In genomic region chr14:73723799-73724621, GRCh38 we compare ENCODE assay signal across 8 cellular contexts. TPM values are rescaled to one million over a fixed set of nuclear protein-coding genes. Genes with fewer than 3 reads are reported as not detected.
DNase-seq lines count a peak whose midpoint lies in the region; ATAC-seq, FAIRE-seq and TF ChIP-seq lines count a peak whose summit lies in the region.

No MANE protein-coding gene starts in this region.

- H3K27me3 ChIP-seq in Karpas-422 (ENCODE audit: low read length) (no peaks in the 10 kb centered on the region), ascending aorta (no peaks in the 10 kb centered on the region), spleen (replicated peaks in 1 of 7) (no peaks in the 10 kb centered on the region)

- no peak overlapping the region for H3K9ac ChIP-seq in Karpas-422 (ENCODE audit: low read length)

- H3K27ac ChIP-seq in Karpas-422 (ENCODE audit: low read length) (no peak overlapping the region), ascending aorta (peak overlapping the region; percentile 80 to 86), spleen (peak overlapping the region; percentile 42 to 82 (median 72))

- DNase-seq in D721Med (ENCODE audit: insufficient read length, low spot score), result no peak
- peak; percentile 63 for DNase-seq in Karpas-422
- peak; percentile 46 to 96 for DNase-seq in ascending aorta (ENCODE audit: low spot score in 2 of 2)
- peak; percentile 93 for DNase-seq in hepatic stellate cell (ENCODE audit: low spot score)
- no peak for DNase-seq in spleen
- no peak for DNase-seq in pons (ENCODE audit: low spot score)
- DNase-seq in activated CD4-positive, alpha-beta T cell treated with anti-CD3 and anti-CD28 coated beads, Interleukin-2, amount 50 U/mL, for 4 hours, result no peak

- H3K4me1 ChIP-seq in Karpas-422 (ENCODE audit: low read length), result peaks cover 6% of the 10 kb centered on the region; the same call in 1 of the 2 replicates
- peaks cover 15 to 43% of the 10 kb centered on the region in 2 donors for H3K4me1 ChIP-seq in ascending aorta
- peaks cover 28 to 71% (median 59%) of the 10 kb centered on the region in 6 donors for H3K4me1 ChIP-seq in spleen

- no peak for ATAC-seq in GM18519 (IDR thresholded peaks at IDR 0.05; ENCODE audit: low FRiP score, unreplicated experiment)

- peaks cover 82% of the 10 kb centered on the region for H3K36me3 ChIP-seq in Karpas-422 (ENCODE audit: insufficient read depth, low read length)
- H3K36me3 ChIP-seq in ascending aorta, result peaks cover 73 to 75% of the 10 kb centered on the region in 2 donors
- H3K36me3 ChIP-seq in spleen, result peaks cover 7 to 100% (median 91%) of the 10 kb centered on the region in 6 donors

- no peak overlapping the region for H2AFZ ChIP-seq in Karpas-422 (ENCODE audit: low read length)

- TF ChIP-seq CTCF in D721Med (IDR thresholded peaks at IDR 0.05; ENCODE audit: insufficient read depth, missing control alignments), result peak; percentile 61
- TF ChIP-seq CTCF in ascending aorta (IDR thresholded peaks at IDR 0.05), result peak in 2 of 3 experiments; percentile 38 to 40
- peak in 3 of 11 experiments; percentile 11 to 30 (median 22) for TF ChIP-seq CTCF in spleen (IDR thresholded peaks at IDR 0.05 in 8 of 11, conservative IDR thresholded peaks at IDR 0.05 in 3 of 11)

- H3K4me3 ChIP-seq in Karpas-422 (ENCODE audit: low read length), result no peak overlapping the region
- peak overlapping the region in 1 of 2 donors; percentile 44 for H3K4me3 ChIP-seq in ascending aorta
- no peak overlapping the region for H3K4me3 ChIP-seq in spleen

- no peaks in the 10 kb centered on the region for H4K20me1 ChIP-seq in Karpas-422 (ENCODE audit: insufficient read depth, low read depth, low read length)

- intact Hi-C loops in ascending aorta (cut with DNase I), result loop anchor here (1.0 to 10.0 kb wide), 5 partner anchors 71 to 361 kb away; partner anchors contain the start of genes ALDH6A1, LIN52, PTGR2 and ZNF410
- intact Hi-C loops in spleen (cut with DNase I; ENCODE audit: low total_unique reads), result no loop called here

- H3K9me3 ChIP-seq in Karpas-422 (ENCODE audit: low read length), result no peaks in the 10 kb centered on the region
- H3K9me3 ChIP-seq in ascending aorta, result no peaks in the 10 kb centered on the region
- no peaks in the 10 kb centered on the region for H3K9me3 ChIP-seq in spleen

- no peak overlapping the region for H3K4me2 ChIP-seq in Karpas-422 (ENCODE audit: low read depth, low read length, poor library complexity, severe bottlenecking)

- H3K9me2 ChIP-seq in Karpas-422 (replicated peaks; ENCODE audit: insufficient read depth, low read length), result no peaks in the 10 kb centered on the region

- no peak for TF ChIP-seq POLR2A in spleen (IDR thresholded peaks at IDR 0.05)

- WGBS in spleen, 5 donors, result 36 to 82% (median 49%) methylated on average over 12 of the region's 12 CpGs

- no peak for FAIRE-seq in D721Med (lab: Jason Lieb, UNC)

- peaks cover 16% of the 10 kb centered on the region; the same call in 1 of the 2 replicates for H3K79me2 ChIP-seq in Karpas-422 (ENCODE audit: low read length)

RNA-seq across cellular contexts. Expression of gene PNMA1, which starts 9.8 kb away (rescaled TPM):
- total RNA-seq in Karpas-422 (2014; rRNA removed; shearing (Covaris generic); ENCODE audit: low replicate concordance), result 7.4 and 7.7 TPM in 2 replicates
- total RNA-seq in ascending aorta (30.2 TPM), spleen (10 to 100 TPM; 21.1 to 31.8 (median 25.4) TPM)
- 10 to 100 TPM; 13.1 to 19.8 (median 13.8) TPM for polyA plus RNA-seq in spleen

Comparison
In these comparisons a context has a peak if more than half of its experiments do, and no peak if none do; other contexts are left out.
1. DNase-seq: peak in Karpas-422 (single experiment), ascending aorta (2 of 2) and hepatic stellate cell (single experiment); none in D721Med (single experiment), spleen (single experiment), pons (single experiment) and activated CD4-positive, alpha-beta T cell treated with anti-CD3 and anti-CD28 coated beads, Interleukin-2, amount 50 U/mL, for 4 hours (0 of 2).